9 cellular contexts compared by ENCODE assay signal in genomic region chr3:98329392-98330124, GRCh38. TPM values are rescaled to one million over a fixed set of nuclear protein-coding genes. Genes with fewer than 3 reads are reported as not detected.
DNase-seq lines count a peak whose midpoint lies in the region; ATAC-seq, FAIRE-seq and TF ChIP-seq lines count a peak whose summit lies in the region.
"Had no signal": no experiment of that assay in that cellular context is flagged by ENCODE, and none has a peak within 500 bp of the region (broad histone marks: within the 10 kb centered on the region; RNA-seq: fewer than 3 reads in every experiment).

No MANE protein-coding gene starts in this region.

- no peak overlapping the region for H2AFZ ChIP-seq in astrocyte (ENCODE audit: low read depth, low read length)

- no peaks in the 10 kb centered on the region for H3K36me3 ChIP-seq in SK-N-MC (ENCODE audit: insufficient read depth, low read length)
- H3K36me3 ChIP-seq in astrocyte (ENCODE audit: insufficient read depth, low read length) = no peaks in the 10 kb centered on the region
- no peaks in the 10 kb centered on the region for H3K36me3 ChIP-seq in spleen

- H3K27ac Mint-ChIP-seq in astrocyte (ENCODE audit: unreplicated experiment) = no peak overlapping the region

- FAIRE-seq in astrocyte (lab: Jason Lieb, UNC) = peak; percentile 43
- FAIRE-seq: A204.1 had no signal

- intact Hi-C loops in spleen (cut with DNase I; ENCODE audit: low total_unique reads) = loop anchor here (5.0 kb wide), 1 partner anchor 287 kb away; no protein-coding TSS in a partner anchor

- no peaks in the 10 kb centered on the region for H3K9me3 ChIP-seq in SK-N-MC (ENCODE audit: low read depth, low read length)
- H3K9me3 ChIP-seq in astrocyte (ENCODE audit: insufficient read depth, low read depth, low read length) = no peaks in the 10 kb centered on the region
- no peaks in the 10 kb centered on the region for H3K9me3 ChIP-seq in spleen

- H3K36me3 Mint-ChIP-seq in astrocyte (ENCODE audit: low read depth, unreplicated experiment) = no peaks in the 10 kb centered on the region

- H3K9ac ChIP-seq in SK-N-MC (ENCODE audit: insufficient read length) (no peak overlapping the region), astrocyte (ENCODE audit: low read length) (no peak overlapping the region)

- peak; percentile 63 for ATAC-seq in GM21576 (IDR thresholded peaks at IDR 0.05; ENCODE audit: unreplicated experiment)

- H3K27ac ChIP-seq in SK-N-MC = no peak overlapping the region
- H3K27ac ChIP-seq in astrocyte (ENCODE audit: low read depth, low read length) = no peak overlapping the region
- H3K27ac ChIP-seq in spleen = no peak overlapping the region

- DNase-seq in DMS79 treated with DMSO at 0.1 percent for 48 hours (lab: John Stamatoyannopoulos, UW) (peak; percentile 26), DMS79 (lab: John Stamatoyannopoulos, UW) (no peak), HuH-7 (ENCODE audit: low spot score) (peak; percentile 25), SK-N-MC (ENCODE audit: low read depth, low spot score) (peak; percentile 8), astrocyte (ENCODE audit: low read depth) (peak; percentile 4), hypothalamus (lab: John Stamatoyannopoulos, UW) (peak in 36 of 51 donors; percentile 0 to 61 (median 15)), spleen (no peak)

- no peaks in the 10 kb centered on the region for H3K4me1 ChIP-seq in astrocyte (ENCODE audit: insufficient read depth, low read length)
- H3K4me1 ChIP-seq in spleen = no peaks in the 10 kb centered on the region

- H3K4me1 Mint-ChIP-seq in astrocyte (ENCODE audit: low read depth, unreplicated experiment) = no peaks in the 10 kb centered on the region

- no peak for TF ChIP-seq POLR2A in spleen (IDR thresholded peaks at IDR 0.05)

- H3K27me3 ChIP-seq in astrocyte (ENCODE audit: insufficient read depth, low read length) (peaks cover 5% of the 10 kb centered on the region), spleen (replicated peaks in 1 of 7) (peaks cover 0 to 23% (median 0%) of the 10 kb centered on the region in 7 donors)

- TF ChIP-seq CTCF in astrocyte (IDR thresholded peaks at IDR 0.05; ENCODE audit: insufficient read depth, low read depth, low read length) = peak; percentile 75
- peak in 8 of 11 experiments; percentile 21 to 58 (median 48) for TF ChIP-seq CTCF in spleen (IDR thresholded peaks at IDR 0.05 in 8 of 11, conservative IDR thresholded peaks at IDR 0.05 in 3 of 11)

- no peaks in the 10 kb centered on the region for H3K9me3 Mint-ChIP-seq in astrocyte (ENCODE audit: unreplicated experiment)

- H4K20me1 ChIP-seq in astrocyte (ENCODE audit: insufficient read depth, low read length) = no peaks in the 10 kb centered on the region

- H3K27me3 Mint-ChIP-seq in astrocyte (ENCODE audit: low read depth, unreplicated experiment) = peaks cover 2% of the 10 kb centered on the region

- H3K4me3 Mint-ChIP-seq in astrocyte (ENCODE audit: unreplicated experiment) = no peak overlapping the region

- WGBS in spleen, 5 donors = 3 to 14% (median 7%) methylated on average over 5 to 6 of the region's 6 CpGs

- H3K4me3 ChIP-seq in SK-N-MC = no peak overlapping the region
- no peak overlapping the region for H3K4me3 ChIP-seq in astrocyte (ENCODE audit: insufficient read depth, low read depth, low read length)
- H3K4me3 ChIP-seq in spleen = no peak overlapping the region

- no peaks in the 10 kb centered on the region for H3K79me2 ChIP-seq in astrocyte (ENCODE audit: insufficient read depth, low read length)

- no peak overlapping the region for H3K4me2 ChIP-seq in astrocyte (ENCODE audit: low read length)

RNA-seq across cellular contexts. Expression of gene OR5K4, which starts 24.1 kb away (rescaled TPM):
- total RNA-seq in astrocyte (not detected in 2 replicates), spleen (not detected)
- polyA plus RNA-seq in spleen = not detected

RNA-seq across cellular contexts. Expression of gene OR5H2, which starts 47.3 kb away (rescaled TPM):
- total RNA-seq in astrocyte = not detected in 2 replicates
- total RNA-seq in spleen = not detected
- polyA plus RNA-seq in spleen = not detected

Comparison
In these comparisons a context has a peak if more than half of its experiments do, and no peak if none do; other contexts are left out.
1. DNase-seq: peak in DMS79 treated with DMSO at 0.1 percent for 48 hours (single experiment), HuH-7 (single experiment), SK-N-MC (single experiment), astrocyte (single experiment) and hypothalamus (36 of 51); none in DMS79 (single experiment) and spleen (single experiment).